Comparison of ENCODE assay signal across 16 cellular contexts in the genomic region with DNA sequence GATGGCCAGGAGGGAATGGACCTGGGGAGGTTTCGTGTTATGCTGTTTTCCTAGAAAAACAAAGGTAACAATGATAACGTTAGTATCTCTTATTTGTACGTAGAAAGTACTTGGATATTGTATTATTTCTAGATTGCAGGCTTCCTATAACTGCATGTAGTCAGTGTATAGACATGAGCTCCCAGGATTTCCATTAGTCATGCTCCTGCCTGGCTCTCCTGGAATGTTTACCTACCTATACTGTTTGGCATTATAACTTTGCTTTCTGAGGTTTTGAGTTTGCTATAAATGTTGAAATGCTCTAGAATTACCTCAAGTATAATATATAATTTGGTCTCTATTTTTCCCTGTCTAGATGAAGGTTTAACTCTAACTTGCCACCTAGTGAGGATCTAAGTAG.
DNase-seq lines count a peak whose midpoint lies in the region; ATAC-seq and TF ChIP-seq lines count a peak whose summit lies in the region.
"Had no signal": no experiment of that assay in that cellular context is flagged by ENCODE, and none has a peak within 500 bp of the region (broad histone marks: within the 10 kb centered on the region; RNA-seq: fewer than 3 reads in every experiment).

No MANE protein-coding gene starts in this region.

- POLR2A ChIA-PET in SK-N-SH (lab: Yijun Ruan, JAX): no interaction called here

- H3K27me3 Mint-ChIP-seq in chondrocyte (ENCODE audit: low read depth) (no peaks in the 10 kb centered on the region), mesothelial cell of epicardium (ENCODE audit: low read depth) (no peaks in the 10 kb centered on the region)
- H3K27me3 Mint-ChIP-seq: B cell; CD4-positive, alpha-beta T cell had no signal

- H3K9me2 ChIP-seq in SK-N-SH: no peaks in the 10 kb centered on the region

- ATAC-seq in left lobe of liver: no peak
- ATAC-seq: Right ventricle myocardium inferior had no signal

- H3K27ac ChIP-seq in HUES48 (ENCODE audit: low read depth, low read length) (peak overlapping the region; percentile 74), SK-N-SH (ENCODE audit: low read depth in 2 of 2, low read length in 1 of 2) (peak overlapping the region; percentile 53 to 59; a peak in 3 of 4 replicates), substantia nigra (ENCODE audit: low read depth, low read length, poor library complexity, severe bottlenecking) (no peak overlapping the region)

- TF ChIP-seq CTCF in SK-N-SH (IDR thresholded peaks at IDR 0.05): no peak
- TF ChIP-seq CTCF in chondrocyte (IDR thresholded peaks at IDR 0.05): no peak
- TF ChIP-seq CTCF in mesothelial cell of epicardium (IDR thresholded peaks at IDR 0.05; ENCODE audit: unreplicated experiment): no peak

- H3K4me2 ChIP-seq in SK-N-SH: no peak overlapping the region

- H3K4me1 Mint-ChIP-seq in chondrocyte (ENCODE audit: low read depth) (peaks cover 20% of the 10 kb centered on the region), mesothelial cell of epicardium (peaks cover 14% of the 10 kb centered on the region)
- H3K4me1 Mint-ChIP-seq: B cell had no signal

- no peaks in the 10 kb centered on the region for H3K79me2 ChIP-seq in SK-N-SH (ENCODE audit: insufficient read depth)

- no peak overlapping the region for H2AFZ ChIP-seq in SK-N-SH (ENCODE audit: low read depth)

- TF ChIP-seq RAD21 in SK-N-SH (IDR thresholded peaks at IDR 0.05; ENCODE audit: low read length): no peak

- H3K27me3 ChIP-seq in HUES48 (ENCODE audit: control insufficient read depth, insufficient read depth, low read length) (no peaks in the 10 kb centered on the region), SK-N-SH (ENCODE audit: insufficient read depth) (no peaks in the 10 kb centered on the region), H7 (ENCODE audit: control insufficient read depth, insufficient read depth, low read length) (no peaks in the 10 kb centered on the region)

- H3K4me3 ChIP-seq in HUES48 (ENCODE audit: low read depth, low read length): no peak overlapping the region
- no peak overlapping the region for H3K4me3 ChIP-seq in SK-N-SH (ENCODE audit: low read depth in 2 of 2, low read length in 1 of 2)
- H3K4me3 ChIP-seq in H7 (ENCODE audit: insufficient read depth, low read depth, low read length): no peak overlapping the region

- H3K36me3 ChIP-seq in HUES48 (ENCODE audit: control insufficient read depth, insufficient read depth, low read length) (peaks cover 6% of the 10 kb centered on the region; the same call in 1 of the 2 replicates), SK-N-SH (replicated peaks in 1 of 2; ENCODE audit: control insufficient read depth in 1 of 2, insufficient read depth in 2 of 2, low read length in 1 of 2) (peaks cover 56 to 68% of the 10 kb centered on the region in 2 experiments), H7 (replicated peaks; ENCODE audit: control insufficient read depth, insufficient read depth, low read length) (peaks cover 3% of the 10 kb centered on the region; the same call in 1 of the 2 replicates)

- no peaks in the 10 kb centered on the region for H3K9me3 ChIP-seq in HUES48 (ENCODE audit: control insufficient read depth, insufficient read depth, low read length)
- no peaks in the 10 kb centered on the region for H3K9me3 ChIP-seq in SK-N-SH

- no peak overlapping the region for H3K4me3 Mint-ChIP-seq in chondrocyte (ENCODE audit: unreplicated experiment)
- H3K4me3 Mint-ChIP-seq in mesothelial cell of epicardium: no peak overlapping the region
- H3K4me3 Mint-ChIP-seq: B cell; CD4-positive, alpha-beta T cell; H9 had no signal

- H3K36me3 Mint-ChIP-seq in chondrocyte (ENCODE audit: low read depth) (peaks cover 46% of the 10 kb centered on the region), mesothelial cell of epicardium (peaks cover 60% of the 10 kb centered on the region)

- peaks cover 7% of the 10 kb centered on the region for H3K9me3 Mint-ChIP-seq in chondrocyte (ENCODE audit: low read depth)
- peaks cover 24% of the 10 kb centered on the region for H3K9me3 Mint-ChIP-seq in mesothelial cell of epicardium
- H3K9me3 Mint-ChIP-seq: CD4-positive, alpha-beta T cell; H9 had no signal

- no peak for TF ChIP-seq EP300 in SK-N-SH (IDR thresholded peaks at IDR 0.05; ENCODE audit: borderline replicate concordance in 1 of 2, low read depth in 1 of 2, low read length in 1 of 2)

- DNase-seq in SK-N-SH (no peak), chondrocyte (ENCODE audit: low spot score) (no peak), mesothelial cell of epicardium (ENCODE audit: low spot score in 2 of 2, unreplicated experiment in 2 of 2) (no peak), NCI-H1105 treated with DMSO at 0.1 percent for 48 hours (lab: John Stamatoyannopoulos, UW) (no peak), left lobe of liver (ENCODE audit: low spot score) (no peak), substantia nigra (lab: John Stamatoyannopoulos, UW) (no peak), H7 (no peak)
- DNase-seq: CD4-positive, alpha-beta T cell; GF-D8; H9; NCI-H1092; NCI-H1694; NCI-H69 had no signal

- no peaks in the 10 kb centered on the region for H4K20me1 ChIP-seq in SK-N-SH (ENCODE audit: insufficient read depth)

- H3K9ac ChIP-seq in HUES48 (ENCODE audit: low read depth, low read length) (no peak overlapping the region), SK-N-SH (no peak overlapping the region)

- H3K27ac Mint-ChIP-seq in chondrocyte (ENCODE audit: unreplicated experiment) (peak overlapping the region; percentile 73), mesothelial cell of epicardium (peak overlapping the region; percentile 77)
- H3K27ac Mint-ChIP-seq: B cell; CD4-positive, alpha-beta T cell had no signal

- 92% methylated on average over 3 of the region's 3 CpGs for WGBS in SK-N-SH (ENCODE audit: low lambda C conversion rate)

- CTCF ChIA-PET in SK-N-SH (lab: Yijun Ruan, JAX): no interaction called here

- H3F3A ChIP-seq in SK-N-SH (replicated peaks; ENCODE audit: insufficient read depth): peaks cover 26% of the 10 kb centered on the region

- peaks cover 15% of the 10 kb centered on the region for H3K4me1 ChIP-seq in HUES48 (ENCODE audit: control insufficient read depth, insufficient read depth, low read length)
- H3K4me1 ChIP-seq in SK-N-SH (ENCODE audit: control insufficient read depth in 1 of 2, insufficient read depth in 2 of 2, low read depth in 1 of 2, low read length in 1 of 2): peaks cover 0 to 16% of the 10 kb centered on the region in 2 experiments; a peak in 2 of 4 replicates

TF ChIP-seq in SK-N-SH, 30 proteins besides CTCF, POLR2A, EP300 and RAD21:
- TF ChIP-seq GATA2 (CRISPR knock-in tag; IDR thresholded peaks at IDR 0.05) (no peak), FOSL2 (IDR thresholded peaks at IDR 0.05; ENCODE audit: borderline replicate concordance, low read depth) (no peak), SMC3 (IDR thresholded peaks at IDR 0.05; ENCODE audit: low read depth, low read length) (no peak), NFIC (IDR thresholded peaks at IDR 0.05; ENCODE audit: borderline replicate concordance) (no peak), MEF2A (IDR thresholded peaks at IDR 0.05; ENCODE audit: borderline replicate concordance, low read depth) (no peak), MXI1 (IDR thresholded peaks at IDR 0.05; ENCODE audit: low read depth, low read length) (no peak), JUND (IDR thresholded peaks at IDR 0.05) (no peak), TEAD4 (IDR thresholded peaks at IDR 0.05; ENCODE audit: borderline replicate concordance, insufficient read depth) (no peak), EZH2phosphoT487 (IDR thresholded peaks at IDR 0.05; ENCODE audit: borderline replicate concordance, low read depth) (no peak)
- TF ChIP-seq, protein P1, sequence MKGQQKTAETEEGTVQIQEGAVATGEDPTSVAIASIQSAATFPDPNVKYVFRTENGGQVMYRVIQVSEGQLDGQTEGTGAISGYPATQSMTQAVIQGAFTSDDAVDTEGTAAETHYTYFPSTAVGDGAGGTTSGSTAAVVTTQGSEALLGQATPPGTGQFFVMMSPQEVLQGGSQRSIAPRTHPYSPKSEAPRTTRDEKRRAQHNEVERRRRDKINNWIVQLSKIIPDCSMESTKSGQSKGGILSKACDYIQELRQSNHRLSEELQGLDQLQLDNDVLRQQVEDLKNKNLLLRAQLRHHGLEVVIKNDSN (IDR thresholded peaks at IDR 0.05; ENCODE audit: borderline replicate concordance, low read depth): no peak
- TF ChIP-seq, protein P2, sequence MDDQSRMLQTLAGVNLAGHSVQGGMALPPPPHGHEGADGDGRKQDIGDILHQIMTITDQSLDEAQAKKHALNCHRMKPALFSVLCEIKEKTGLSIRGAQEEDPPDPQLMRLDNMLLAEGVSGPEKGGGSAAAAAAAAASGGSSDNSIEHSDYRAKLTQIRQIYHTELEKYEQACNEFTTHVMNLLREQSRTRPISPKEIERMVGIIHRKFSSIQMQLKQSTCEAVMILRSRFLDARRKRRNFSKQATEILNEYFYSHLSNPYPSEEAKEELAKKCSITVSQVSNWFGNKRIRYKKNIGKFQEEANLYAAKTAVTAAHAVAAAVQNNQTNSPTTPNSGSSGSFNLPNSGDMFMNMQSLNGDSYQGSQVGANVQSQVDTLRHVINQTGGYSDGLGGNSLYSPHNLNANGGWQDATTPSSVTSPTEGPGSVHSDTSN (IDR thresholded peaks at IDR 0.05): no peak
